8 cellular contexts compared by ENCODE assay signal in genomic region chr16:2980227-2981176, GRCh38. TPM values are rescaled to one million over a fixed set of nuclear protein-coding genes. Genes with fewer than 3 reads are reported as not detected.
A peak's percentile ranks its signal among the peaks of the same experiment; 100 is the strongest.
DNase-seq lines count a peak whose midpoint lies in the region; ATAC-seq and TF ChIP-seq lines count a peak whose summit lies in the region.

TSS of gene PKMYT1 (minus strand) at chr16:2980446. CDS start at chr16:2979657, 789 bp downstream.

- peak within 1 kb of the TSS; percentile 89 to 99 (median 96) for H3K4me2 ChIP-seq in BLaER1 treated with 17β-estradiol and CSF1 and Interleukin-3, amounts not matched to agents 10 nM and 100 nM

- H3K4me3 ChIP-seq in BLaER1 treated with 17β-estradiol and CSF1 and Interleukin-3, amounts not matched to agents 10 nM and 100 nM = peak within 1 kb of the TSS; percentile 61 to 94 (median 86)
- peak within 1 kb of the TSS; percentile 66 to 79 (median 77) for H3K4me3 ChIP-seq in liver (ENCODE audit: low read depth in 1 of 3, low read length in 3 of 3)

- no peak for TF ChIP-seq CTCF in liver (IDR thresholded peaks at IDR 0.05; ENCODE audit: low read depth, low read length, missing input control)

- peak within 1 kb of the TSS; percentile 86 to 95 (median 92) for H3K9ac ChIP-seq in BLaER1 treated with 17β-estradiol and CSF1 and Interleukin-3, amounts not matched to agents 10 nM and 100 nM
- H3K9ac ChIP-seq in liver (ENCODE audit: low read depth in 1 of 2, low read length in 2 of 2) = peak within 1 kb of the TSS; percentile 77

- H3K4me1 ChIP-seq in BLaER1 treated with 17β-estradiol and CSF1 and Interleukin-3, amounts not matched to agents 10 nM and 100 nM = peaks cover 34 to 84% (median 80%) of the 10 kb centered on the region in 10 experiments
- peaks cover 8 to 33% (median 18%) of the 10 kb centered on the region in 4 donors for H3K4me1 ChIP-seq in liver (ENCODE audit: control insufficient read depth in 4 of 4, insufficient read depth in 4 of 4, low read length in 3 of 4)

- 0 out of 22 replicates have a peak, but pooled peaks cover 0 to 3% (median 0%) of the 10 kb centered on the region in 11 experiments for H3K27me3 ChIP-seq in BLaER1 treated with 17β-estradiol and CSF1 and Interleukin-3, amounts not matched to agents 10 nM and 100 nM
- peaks cover 0 to 2% (median 0%) of the 10 kb centered on the region in 4 donors for H3K27me3 ChIP-seq in liver (ENCODE audit: control insufficient read depth in 4 of 4, insufficient read depth in 4 of 4, low read length in 3 of 4)

- no peaks in the 10 kb centered on the region for H3K9me3 ChIP-seq in BLaER1 treated with 17β-estradiol and CSF1 and Interleukin-3, amounts not matched to agents 10 nM and 100 nM (replicated peaks in 1 of 11)
- no peaks in the 10 kb centered on the region for H3K9me3 ChIP-seq in liver (ENCODE audit: control insufficient read depth in 4 of 4, low read length in 3 of 4)

- peak within 1 kb of the TSS; percentile 83 to 96 (median 94) for H3K27ac ChIP-seq in BLaER1 treated with 17β-estradiol and CSF1 and Interleukin-3, amounts not matched to agents 10 nM and 100 nM
- H3K27ac ChIP-seq in liver (ENCODE audit: low read depth in 1 of 2, low read length in 2 of 2) = peak within 1 kb of the TSS; percentile 49 to 65

- 6% methylated on average over 91 of the region's 91 CpGs for WGBS in liver

- peak; percentile 87 for ATAC-seq in GM19324 (IDR thresholded peaks at IDR 0.05; ENCODE audit: low FRiP score, unreplicated experiment)
- ATAC-seq in HG03457 (IDR thresholded peaks at IDR 0.05; ENCODE audit: unreplicated experiment) = peak; percentile 48

- H4K20me1 ChIP-seq in BLaER1 treated with 17β-estradiol and CSF1 and Interleukin-3, amounts not matched to agents 10 nM and 100 nM = peaks cover 0 to 33% (median 28%) of the 10 kb centered on the region in 11 experiments; a peak in 17 of 22 replicates

- H3K36me3 ChIP-seq in BLaER1 treated with 17β-estradiol and CSF1 and Interleukin-3, amounts not matched to agents 10 nM and 100 nM = peaks cover 0 to 33% (median 26%) of the 10 kb centered on the region in 11 experiments; a peak in 12 of 22 replicates
- no peaks in the 10 kb centered on the region for H3K36me3 ChIP-seq in liver (ENCODE audit: control insufficient read depth in 4 of 4, insufficient read depth in 3 of 4, low read depth in 1 of 4, low read length in 3 of 4)

- no peak for TF ChIP-seq RAD21 in liver (IDR thresholded peaks at IDR 0.05)

- peak; percentile 59 for DNase-seq in NCI-H774 (lab: John Stamatoyannopoulos, UW)
- peak; percentile 95 to 96 for DNase-seq in activated CD4-positive, alpha-beta T cell treated with anti-CD3 and anti-CD28 coated beads, Interleukin-2, amount 50 U/mL, for 48 hours
- DNase-seq in dermis microvascular lymphatic vessel endothelial cell (ENCODE audit: low read depth in 2 of 2) = peak; percentile 52 to 85
- DNase-seq in stimulated activated CD4-positive, alpha-beta T cell treated with anti-CD3 and anti-CD28 coated beads, Interleukin-4, amount 100 ng/mL, for 1 hour = peak; percentile 97

TF ChIP-seq in liver, 16 proteins besides CTCF, POLR2A, EP300 and RAD21:
- TF ChIP-seq TAF1 (conservative IDR thresholded peaks at IDR 0.05) (no peak), EGR1 (IDR thresholded peaks at IDR 0.05; ENCODE audit: low read depth in 2 of 2) (peak in 1 of 2 donors; percentile 84)

RNA-seq across cellular contexts. Expression of gene PKMYT1, which starts in this region (rescaled TPM):
- 2.5 and 3.6 TPM in 2 replicates for total RNA-seq in dermis microvascular lymphatic vessel endothelial cell
- total RNA-seq in liver = 10 to 100 TPM in 1 of 2 donors, under 1 TPM in 1; 0.50 to 15.8 TPM
- 1 to 10 TPM; 1.7 to 3.4 TPM for polyA plus RNA-seq in liver

Comparison
In these comparisons a context has a peak if more than half of its experiments do, and no peak if none do; other contexts are left out.
1. Peak in every context shown above with its lines: DNase-seq, ATAC-seq, H3K4me3 ChIP-seq and H3K27ac ChIP-seq.